ENCODE assay signal across 16 cellular contexts in the genomic region with DNA sequence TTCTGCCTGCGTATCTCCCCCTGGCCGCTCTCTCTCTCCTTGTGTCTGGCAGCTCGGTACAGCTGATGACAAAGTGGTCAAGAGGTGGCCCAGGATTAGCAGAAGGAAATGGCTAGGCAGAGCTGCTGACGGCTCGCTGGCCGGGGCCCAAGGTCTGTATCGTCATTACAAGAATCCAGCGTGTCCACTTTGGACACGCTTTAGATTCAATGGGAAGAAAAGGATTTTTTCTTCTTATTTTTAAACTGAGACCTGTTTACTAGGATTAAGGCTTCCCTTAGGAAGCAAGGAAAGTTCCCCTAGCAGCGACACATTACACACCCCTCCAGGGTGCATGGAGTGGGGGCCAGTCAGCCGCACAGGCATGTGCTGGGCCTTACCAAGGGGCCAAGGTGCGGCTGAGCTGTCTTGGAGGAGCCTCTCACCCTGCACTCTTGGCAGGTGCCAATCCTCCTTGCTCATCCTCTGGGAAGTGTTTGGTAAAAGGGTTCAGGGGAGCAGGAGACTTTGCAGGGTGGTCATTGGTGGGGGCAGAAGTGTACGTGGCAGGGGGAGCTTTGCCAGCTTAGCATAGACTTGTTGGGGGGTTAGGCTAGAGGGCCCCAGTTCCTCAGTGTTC.
DNase-seq lines count a peak whose midpoint lies in the region; ATAC-seq and TF ChIP-seq lines count a peak whose summit lies in the region.
"Had no signal": no experiment of that assay in that cellular context is flagged by ENCODE, and none has a peak within 500 bp of the region (broad histone marks: within the 10 kb centered on the region; RNA-seq: fewer than 3 reads in every experiment).

No MANE protein-coding gene starts in this region.

- DNase-seq in adrenal gland (peak; percentile 66 to 90 (median 80)), endothelial cell (ENCODE audit: low spot score) (no peak), left lung (no peak), spleen (peak; percentile 84), dedifferentiated amniotic fluid mesenchymal stem cell (ENCODE audit: extremely low spot score) (no peak)
- no peak for DNase-seq in activated CD4-positive, CD25-positive, alpha-beta regulatory T cell (lab: John Stamatoyannopoulos, UW)
- no peak for DNase-seq in activated T-cell treated with anti-CD3 and anti-CD28 coated beads, Interleukin-2, amount 50 U/mL, for 72 hours
- DNase-seq: DMS53, immature natural killer cell, NCI-H2081 treated with DMSO at 0.1 percent for 48 hours, NCI-H526 treated with DMSO at 0.1 percent for 48 hours, PC-9 had no signal

- peaks cover 4 to 37% of the 10 kb centered on the region in 2 donors for H3K4me1 ChIP-seq in adrenal gland (replicated peaks in 1 of 2)
- H3K4me1 ChIP-seq in left lung = no peaks in the 10 kb centered on the region
- H3K4me1 ChIP-seq in spleen = peaks cover 0 to 44% (median 20%) of the 10 kb centered on the region in 6 donors

- H3K27me3 ChIP-seq in adrenal gland = no peaks in the 10 kb centered on the region
- H3K27me3 ChIP-seq in left lung = no peaks in the 10 kb centered on the region
- H3K27me3 ChIP-seq in spleen (replicated peaks in 1 of 7) = no peaks in the 10 kb centered on the region

- peak overlapping the region; percentile 15 for H3K4me3 Mint-ChIP-seq in endothelial cell (ENCODE audit: unreplicated experiment)
- no peak overlapping the region for H3K4me3 Mint-ChIP-seq in activated T-cell treated with anti-CD3 and anti-CD28 coated beads, Interleukin-2, amount 50 U/mL, for 72 hours
- H3K4me3 Mint-ChIP-seq: B cell, brain, immature natural killer cell had no signal

- H3K27ac ChIP-seq in adrenal gland = peak overlapping the region in 4 of 5 donors; percentile 11 to 78 (median 53)
- H3K27ac ChIP-seq in left lung = no peak overlapping the region
- H3K27ac ChIP-seq in spleen = peak overlapping the region in 5 of 8 donors; percentile 9 to 64 (median 59)
- H3K27ac ChIP-seq: PC-9 had no signal

- peaks cover 65% of the 10 kb centered on the region for H3K36me3 Mint-ChIP-seq in endothelial cell (ENCODE audit: low read depth, unreplicated experiment)
- H3K36me3 Mint-ChIP-seq in activated T-cell treated with anti-CD3 and anti-CD28 coated beads, Interleukin-2, amount 50 U/mL, for 72 hours (ENCODE audit: insufficient read depth in 2 of 2) = peaks cover 10 to 26% of the 10 kb centered on the region in 2 donors

- no peak overlapping the region for H3K4me3 ChIP-seq in adrenal gland
- no peak overlapping the region for H3K4me3 ChIP-seq in left lung
- H3K4me3 ChIP-seq in spleen = no peak overlapping the region
- H3K4me3 ChIP-seq: PC-9 had no signal

- TF ChIP-seq POLR2A in adrenal gland (IDR thresholded peaks at IDR 0.05) (no peak), spleen (IDR thresholded peaks at IDR 0.05) (no peak)

- H3K9me3 ChIP-seq in adrenal gland (replicated peaks in 1 of 3) (no peaks in the 10 kb centered on the region), left lung (no peaks in the 10 kb centered on the region), spleen (no peaks in the 10 kb centered on the region)

- intact Hi-C loops in adrenal gland (cut with DNase I) = loop anchor here in 1 of 2 donors (10.0 kb wide), 1 partner anchor 46 kb away; no protein-coding TSS in a partner anchor
- intact Hi-C loops in left lung (cut with DNase I) = no loop called here
- intact Hi-C loops in spleen (cut with DNase I; ENCODE audit: low total_unique reads) = no loop called here

- H3K4me1 Mint-ChIP-seq in endothelial cell (ENCODE audit: unreplicated experiment) = peaks cover 17% of the 10 kb centered on the region
- H3K4me1 Mint-ChIP-seq in activated T-cell treated with anti-CD3 and anti-CD28 coated beads, Interleukin-2, amount 50 U/mL, for 72 hours (ENCODE audit: low read depth) = peaks cover 4% of the 10 kb centered on the region
- H3K4me1 Mint-ChIP-seq: B cell had no signal

- WGBS in adrenal gland, 4 donors = 62 to 75% (median 69%) methylated on average over 11 to 13 of the region's 13 CpGs
- WGBS in spleen, 5 donors = 74 to 86% (median 79%) methylated on average over 12 to 13 of the region's 13 CpGs

- H3K27ac Mint-ChIP-seq in endothelial cell (ENCODE audit: unreplicated experiment) = peak overlapping the region; percentile 64
- no peak overlapping the region for H3K27ac Mint-ChIP-seq in activated T-cell treated with anti-CD3 and anti-CD28 coated beads, Interleukin-2, amount 50 U/mL, for 72 hours
- H3K27ac Mint-ChIP-seq: B cell had no signal

- H3K36me3 ChIP-seq in adrenal gland (replicated peaks in 1 of 2) (peaks cover 0 to 72% of the 10 kb centered on the region in 2 donors), left lung (peaks cover 0 to 99% of the 10 kb centered on the region in 2 donors), spleen (peaks cover 4 to 100% (median 64%) of the 10 kb centered on the region in 6 donors)

- no peaks in the 10 kb centered on the region for H3K9me3 Mint-ChIP-seq in endothelial cell (ENCODE audit: unreplicated experiment)
- no peaks in the 10 kb centered on the region for H3K9me3 Mint-ChIP-seq in activated T-cell treated with anti-CD3 and anti-CD28 coated beads, Interleukin-2, amount 50 U/mL, for 72 hours
- H3K9me3 Mint-ChIP-seq: brain, immature natural killer cell had no signal

- peaks cover under 1% of the 10 kb centered on the region for H3K27me3 Mint-ChIP-seq in endothelial cell (ENCODE audit: unreplicated experiment)
- no peaks in the 10 kb centered on the region for H3K27me3 Mint-ChIP-seq in activated T-cell treated with anti-CD3 and anti-CD28 coated beads, Interleukin-2, amount 50 U/mL, for 72 hours (ENCODE audit: low read depth)
- H3K27me3 Mint-ChIP-seq: B cell, brain had no signal

- ATAC-seq in left lung = peak; percentile 25
- ATAC-seq in HG02588 (IDR thresholded peaks at IDR 0.05; ENCODE audit: unreplicated experiment) = no peak
- no peak for ATAC-seq in activated T-cell treated with anti-CD3 and anti-CD28 coated beads, Interleukin-2, amount 50 U/mL, for 72 hours (replicated peaks in 1 of 2)
- ATAC-seq: HCT116 had no signal

- TF ChIP-seq CTCF in adrenal gland (IDR thresholded peaks at IDR 0.05) (no peak), endothelial cell (IDR thresholded peaks at IDR 0.05; ENCODE audit: unreplicated experiment) (no peak), left lung (IDR thresholded peaks at IDR 0.05) (no peak), spleen (IDR thresholded peaks at IDR 0.05 in 8 of 11, conservative IDR thresholded peaks at IDR 0.05 in 3 of 11) (no peak)

Comparison
In these comparisons a context has a peak if more than half of its experiments do, and no peak if none do; other contexts are left out.
1. DNase-seq: peak in adrenal gland (7 of 7) and spleen (single experiment); none in endothelial cell (single experiment), left lung (0 of 2), activated CD4-positive, CD25-positive, alpha-beta regulatory T cell (0 of 4), dedifferentiated amniotic fluid mesenchymal stem cell (single experiment) and activated T-cell treated with anti-CD3 and anti-CD28 coated beads, Interleukin-2, amount 50 U/mL, for 72 hours (0 of 2).
2. H3K27ac ChIP-seq: peak in adrenal gland (4 of 5) and spleen (5 of 8); none in left lung (0 of 2).